ENCODE assay signal across 18 cellular contexts in genomic region chr20:20138301-20139064, GRCh38.
"Had no signal": no experiment of that assay in that cellular context is flagged by ENCODE, and none has a peak within 500 bp of the region (broad histone marks: within the 10 kb centered on the region; RNA-seq: fewer than 3 reads in every experiment).

No MANE protein-coding gene starts in this region.

- H3K27me3 ChIP-seq: body of pancreas had no signal

- ATAC-seq: activated CD8-positive, alpha-beta T cell treated with anti-CD3 and anti-CD28 coated beads, Interleukin-2, amount 10 ng/mL, durations not matched to agents 7 days and 5 days; body of pancreas; effector memory CD8-positive, alpha-beta T cell; left lobe of liver; stimulated activated effector memory CD8-positive, alpha-beta T cell treated with anti-CD3 and anti-CD28 coated beads, Interleukin-12 subunit alpha, Interleukin-12 subunit beta, amount 100 ng/mL, for 72 hours had no signal

- DNase-seq: activated CD4-positive, alpha-beta T cell treated with anti-CD3 and anti-CD28 coated beads, Interleukin-2, amount 10 ng/mL, durations not matched to agents 7 days and 5 days; activated CD8-positive, alpha-beta T cell treated with anti-CD3 and anti-CD28 coated beads, Interleukin-2, amount 10 ng/mL, durations not matched to agents 7 days and 5 days; activated naive CD4-positive, alpha-beta T cell treated with Interleukin-2 at 50 U/mL for 16 hours; activated T-cell treated with anti-CD3 and anti-CD28 coated beads, Interleukin-2, amount 50 U/mL, for 24 hours; body of pancreas; caudate nucleus; effector memory CD8-positive, alpha-beta T cell; esophagus squamous epithelium; hippocampal formation; mammary epithelial cell; midbrain; occipital lobe; small intestine; stimulated activated CD4-positive, alpha-beta T cell treated with anti-CD3 and anti-CD28 coated beads, Interleukin-4, amount 100 ng/mL, for 1 hour; stomach; T1000 had no signal

- H3K27ac ChIP-seq: body of pancreas, esophagus squamous epithelium, stomach had no signal

- H3K36me3 ChIP-seq: esophagus squamous epithelium, stomach had no signal

- H3K4me3 ChIP-seq: body of pancreas, esophagus squamous epithelium, stomach had no signal

- H3K4me1 ChIP-seq: body of pancreas, esophagus squamous epithelium, stomach had no signal

- H3K9me3 ChIP-seq: body of pancreas, esophagus squamous epithelium had no signal
